ENCODE assay signal across 14 cellular contexts in genomic region chr7:64758151-64758550, GRCh38. TPM values are rescaled to one million over a fixed set of nuclear protein-coding genes. Genes with fewer than 3 reads are reported as not detected.
DNase-seq lines count a peak whose midpoint lies in the region; ATAC-seq and TF ChIP-seq lines count a peak whose summit lies in the region.
"Had no signal": no experiment of that assay in that cellular context is flagged by ENCODE, and none has a peak within 500 bp of the region (broad histone marks: within the 10 kb centered on the region; RNA-seq: fewer than 3 reads in every experiment).

No MANE protein-coding gene starts in this region.

- no peak overlapping the region for H2AK5ac ChIP-seq in trophoblast cell (ENCODE audit: low read length)

- H3K23ac ChIP-seq in trophoblast cell (ENCODE audit: low read length) = no peak overlapping the region

- H3K36me3 Mint-ChIP-seq in mesothelial cell of epicardium = peaks cover 3% of the 10 kb centered on the region
- H3K36me3 Mint-ChIP-seq: CD4-positive, CD25-positive, alpha-beta regulatory T cell had no signal

- H3K36me3 ChIP-seq in PC-3 (ENCODE audit: low read depth, low read length) = no peaks in the 10 kb centered on the region
- H3K36me3 ChIP-seq in trophoblast cell (ENCODE audit: control insufficient read depth in 1 of 2, insufficient read depth in 2 of 2, low read length in 2 of 2) = no peaks in the 10 kb centered on the region
- H3K36me3 ChIP-seq: BLaER1 treated with 17β-estradiol and CSF1 and Interleukin-3, amounts not matched to agents 10 nM and 100 nM had no signal

- no peak overlapping the region for H4K8ac ChIP-seq in trophoblast cell (ENCODE audit: low read depth, low read length)

- DNase-seq in DMS53 (lab: John Stamatoyannopoulos, UW) (peak; percentile 72), HT-29 (ENCODE audit: low spot score) (peak; percentile 36), PC-3 (peak; percentile 13), trophoblast cell (peak; percentile 34 to 71), cerebellar cortex (ENCODE audit: low spot score) (no peak), mesothelial cell of epicardium (ENCODE audit: low spot score in 2 of 2, unreplicated experiment in 2 of 2) (no peak), Right ventricle myocardium superior (no peak)
- DNase-seq: ACHN; CD4-positive, CD25-positive, alpha-beta regulatory T cell; DMS79; H7; IMR-90 had no signal

- H3K9me3 ChIP-seq in PC-3 (ENCODE audit: low read length) (no peaks in the 10 kb centered on the region), trophoblast cell (ENCODE audit: insufficient read depth, low read depth, low read length) (peaks cover 8% of the 10 kb centered on the region)

- no peaks in the 10 kb centered on the region for H3K4me1 Mint-ChIP-seq in mesothelial cell of epicardium
- H3K4me1 Mint-ChIP-seq: CD4-positive, CD25-positive, alpha-beta regulatory T cell; GM23338 had no signal

- H2BK5ac ChIP-seq in trophoblast cell (ENCODE audit: low read depth, low read length, poor library complexity) = no peak overlapping the region

- H4K91ac ChIP-seq in trophoblast cell (ENCODE audit: low read depth, low read length) = no peak overlapping the region

- H3K4me3 Mint-ChIP-seq in mesothelial cell of epicardium = no peak overlapping the region
- H3K4me3 Mint-ChIP-seq: CD4-positive, CD25-positive, alpha-beta regulatory T cell; GM23338 had no signal

- H3K27me3 Mint-ChIP-seq in mesothelial cell of epicardium (ENCODE audit: low read depth) = no peaks in the 10 kb centered on the region
- H3K27me3 Mint-ChIP-seq: CD4-positive, CD25-positive, alpha-beta regulatory T cell had no signal

- BruUV-seq in PC-3 (replicated peaks; lab: Mats Ljungman, UMichigan) = no TSS peak

- H3K79me1 ChIP-seq in trophoblast cell (ENCODE audit: low read length) = no peaks in the 10 kb centered on the region

- no peak overlapping the region for H3K27ac ChIP-seq in PC-3 (ENCODE audit: low read length)
- no peak overlapping the region for H3K27ac ChIP-seq in trophoblast cell (ENCODE audit: low read depth, low read length)
- H3K27ac ChIP-seq: BLaER1 treated with 17β-estradiol and CSF1 and Interleukin-3, amounts not matched to agents 10 nM and 100 nM had no signal

- TF ChIP-seq CTCF in PC-3 (conservative IDR thresholded peaks at IDR 0.05; ENCODE audit: low read depth, low read length) (no peak), mesothelial cell of epicardium (IDR thresholded peaks at IDR 0.05; ENCODE audit: unreplicated experiment) (no peak)

- H2BK120ac ChIP-seq in trophoblast cell (ENCODE audit: insufficient read depth, low read length, poor library complexity) = no peak overlapping the region

- POLR2A ChIA-PET in PC-3 (lab: Charles Lee; ENCODE audit: unreplicated experiment) = no interaction called here

- no peak overlapping the region for H3K14ac ChIP-seq in trophoblast cell (ENCODE audit: low read length)

- no peaks in the 10 kb centered on the region for H3F3A ChIP-seq in PC-3 (ENCODE audit: low read length, unreplicated experiment)

- H2AFZ ChIP-seq in PC-3 (ENCODE audit: low read length) = no peak overlapping the region
- H2AFZ ChIP-seq in trophoblast cell (ENCODE audit: insufficient read depth, low read length, poor library complexity) = no peak overlapping the region
- H2AFZ ChIP-seq: GM23338 had no signal

- H3K18ac ChIP-seq in trophoblast cell (ENCODE audit: low read length) = no peak overlapping the region

- H4K12ac ChIP-seq in trophoblast cell (ENCODE audit: low read depth, low read length) = no peak overlapping the region

- H3K27ac Mint-ChIP-seq in mesothelial cell of epicardium = no peak overlapping the region
- H3K27ac Mint-ChIP-seq: CD4-positive, CD25-positive, alpha-beta regulatory T cell; GM23338 had no signal

- no peaks in the 10 kb centered on the region for H4K20me1 ChIP-seq in PC-3 (ENCODE audit: low read length)
- H4K20me1 ChIP-seq: BLaER1 treated with 17β-estradiol and CSF1 and Interleukin-3, amounts not matched to agents 10 nM and 100 nM had no signal

- no CpG with 5 or more reads among the region's 3 CpGs for WGBS in trophoblast cell (ENCODE audit: extremely low coverage, insufficient coverage, insufficient read length)

- H3K4ac ChIP-seq in trophoblast cell (ENCODE audit: low read depth, low read length) = no peak overlapping the region

- ATAC-seq in PC-3 (no peak), Right ventricle myocardium superior (ENCODE audit: poor library complexity) (no peak)
- ATAC-seq: GM23338 had no signal

- H3K9ac ChIP-seq in PC-3 (ENCODE audit: low read length) (no peak overlapping the region), trophoblast cell (ENCODE audit: low read length) (no peak overlapping the region)
- H3K9ac ChIP-seq: BLaER1 treated with 17β-estradiol and CSF1 and Interleukin-3, amounts not matched to agents 10 nM and 100 nM had no signal

- H3K27me3 ChIP-seq in PC-3 (ENCODE audit: low read length) (no peaks in the 10 kb centered on the region), trophoblast cell (ENCODE audit: insufficient read depth, low read length) (no peaks in the 10 kb centered on the region)
- H3K27me3 ChIP-seq: BLaER1 treated with 17β-estradiol and CSF1 and Interleukin-3, amounts not matched to agents 10 nM and 100 nM had no signal

- intact Hi-C loops in PC-3 (cut with micrococcal nuclease) = no loop called here
- intact Hi-C loops in Right ventricle myocardium superior (cut with DNase I) = no loop called here

- H3K4me3 ChIP-seq in PC-3 (ENCODE audit: low read length) (no peak overlapping the region), trophoblast cell (ENCODE audit: low read depth, low read length) (no peak overlapping the region)
- H3K4me3 ChIP-seq: BLaER1 treated with 17β-estradiol and CSF1 and Interleukin-3, amounts not matched to agents 10 nM and 100 nM; GM23338 had no signal

- H3K4me1 ChIP-seq in PC-3 (ENCODE audit: insufficient read depth, low read length) (no peaks in the 10 kb centered on the region), trophoblast cell (ENCODE audit: control insufficient read depth in 1 of 2, insufficient read depth in 2 of 2, low read length in 2 of 2) (no peaks in the 10 kb centered on the region)
- H3K4me1 ChIP-seq: BLaER1 treated with 17β-estradiol and CSF1 and Interleukin-3, amounts not matched to agents 10 nM and 100 nM had no signal

- peaks cover 29% of the 10 kb centered on the region for H3K9me3 Mint-ChIP-seq in mesothelial cell of epicardium

- CTCF ChIA-PET in PC-3 (lab: Charles Lee) = no interaction called here

- H2BK12ac ChIP-seq in trophoblast cell (ENCODE audit: low read length) = no peak overlapping the region

- no peaks in the 10 kb centered on the region for H3K79me2 ChIP-seq in PC-3 (ENCODE audit: low read length)
- no peaks in the 10 kb centered on the region for H3K79me2 ChIP-seq in trophoblast cell (ENCODE audit: control insufficient read depth, insufficient read depth, low read length, poor library complexity)

- no peak overlapping the region for H3K4me2 ChIP-seq in PC-3 (ENCODE audit: low read length)
- H3K4me2 ChIP-seq in trophoblast cell (ENCODE audit: low read length) = no peak overlapping the region
- H3K4me2 ChIP-seq: BLaER1 treated with 17β-estradiol and CSF1 and Interleukin-3, amounts not matched to agents 10 nM and 100 nM; GM23338 had no signal

- H3K9me2 ChIP-seq in PC-3 (replicated peaks; ENCODE audit: low read length) = no peaks in the 10 kb centered on the region

RNA-seq across cellular contexts. Expression of gene ZNF138, which starts 36.1 kb away (rescaled TPM):
- total RNA-seq in HT-29 (2014; rRNA removed; shearing (Covaris generic)) = 2.6 and 5.3 TPM in 2 replicates
- total RNA-seq in PC-3 (2014; rRNA removed) (4.1 and 10.9 TPM in 2 replicates), mesothelial cell of epicardium (16.1 to 17.4 TPM (median 17.1 TPM) in 3 replicates), Right ventricle myocardium superior (4.8 TPM)
- 10.1 and 12.1 TPM in 2 replicates for polyA plus RNA-seq in trophoblast cell (2013)

Comparison
In these comparisons a context has a peak if more than half of its experiments do, and no peak if none do; other contexts are left out.
1. DNase-seq: peak in DMS53 (single experiment), HT-29 (single experiment), PC-3 (single experiment) and trophoblast cell (2 of 2); none in cerebellar cortex (single experiment), mesothelial cell of epicardium (0 of 2) and Right ventricle myocardium superior (single experiment).